In genomic region chr16:21772547-21773206, GRCh38 we compare ENCODE assay signal across 8 cellular contexts.
DNase-seq lines count a peak whose midpoint lies in the region; ATAC-seq and TF ChIP-seq lines count a peak whose summit lies in the region.
"Not testable (repeated sequence)": the region's sequence is repeated elsewhere in the genome, so short reads cannot be mapped to it uniquely, and the experiment has no call there.

No MANE protein-coding gene starts in this region.

- not testable (repeated sequence) for H3F3A ChIP-seq in GM23248 (ENCODE audit: insufficient read depth)

- in situ Hi-C loops in GM23248 (cut with MboI) = not testable (repeated sequence)

- H3K4me2 ChIP-seq in GM23248 (ENCODE audit: unreplicated experiment) = not testable (repeated sequence)

- peak overlapping the region; percentile 91 for H2AFZ ChIP-seq in ACC112 (ENCODE audit: low read length, unreplicated experiment)
- H2AFZ ChIP-seq in GM23248 = 0 out of 2 replicates have a peak overlapping the region, but pooled peaks have one; percentile 28

- peak; percentile 83 to 96 (median 86) for ATAC-seq in heart right ventricle

- 0 out of 2 replicates have a peak overlapping the region, but pooled peaks have one; percentile 23 for H3K27ac ChIP-seq in ACC112 (ENCODE audit: low read depth, low read length)
- H3K27ac ChIP-seq in GM23248 = not testable (repeated sequence)
- H3K27ac ChIP-seq in heart right ventricle = peak overlapping the region in 6 of 10 donors; percentile 46 to 76 (median 54)

- DNase-seq in GM23248 = peak; percentile 26
- peak; percentile 11 for DNase-seq in NCI-H2227 (lab: John Stamatoyannopoulos, UW; ENCODE audit: unreplicated experiment)
- peak; percentile 25 to 26 for DNase-seq in cardiac fibroblast (ENCODE audit: low read depth in 2 of 2)
- DNase-seq in fibroblast of mammary gland (ENCODE audit: low read depth) = peak; percentile 48
- DNase-seq in heart right ventricle = peak; percentile 41 to 74
- DNase-seq in middle frontal gyrus (ENCODE audit: extremely low spot score, low spot score) = peak; percentile 3
- DNase-seq in stromal cell of bone marrow (ENCODE audit: low read depth) = peak; percentile 33

- H3K4me3 ChIP-seq in ACC112 (ENCODE audit: low read depth, low read length); GM23248; cardiac fibroblast (replicated peaks in 1 of 2; ENCODE audit: low read depth in 2 of 2, low read length in 2 of 2); fibroblast of mammary gland (ENCODE audit: control insufficient read depth, low read depth, low read length): not testable (repeated sequence)
- H3K4me3 ChIP-seq in heart right ventricle = peak overlapping the region in 3 of 10 donors; percentile 8 to 26 (median 12)

- 53 to 61% methylated on average over 9 of the region's 9 CpGs for WGBS in GM23248 (ENCODE audit: low coverage in 1 of 2, low lambda C conversion rate in 2 of 2, missing lambda C conversion rate in 2 of 2), 2 experiments
- WGBS in heart right ventricle, 2 donors = 65 to 70% methylated on average over 9 of the region's 9 CpGs

- TF ChIP-seq CTCF in cardiac fibroblast (IDR thresholded peaks at IDR 0.05; ENCODE audit: low read depth, low read length); fibroblast of mammary gland (conservative IDR thresholded peaks at IDR 0.05; ENCODE audit: control insufficient read depth, insufficient read depth, low read depth, low read length); heart right ventricle (IDR thresholded peaks at IDR 0.05): not testable (repeated sequence)

- not testable (repeated sequence) for H3K27me3 ChIP-seq in ACC112 (ENCODE audit: insufficient read depth, low read length); GM23248 (replicated peaks; ENCODE audit: insufficient read depth); heart right ventricle

- H3K4me1 ChIP-seq in ACC112 (ENCODE audit: control insufficient read depth, insufficient read depth, low read length, unreplicated experiment); GM23248 (ENCODE audit: insufficient read depth): not testable (repeated sequence)
- H3K4me1 ChIP-seq in heart right ventricle = peaks cover 0 to 16% (median 8%) of the 10 kb centered on the region in 9 donors

- not testable (repeated sequence) for H3K9ac ChIP-seq in GM23248

- not testable (repeated sequence) for H4K20me1 ChIP-seq in GM23248 (ENCODE audit: insufficient read depth)

- not testable (repeated sequence) for H3K9me3 ChIP-seq in GM23248 (ENCODE audit: low read depth); heart right ventricle

- intact Hi-C loops in heart right ventricle (cut with DNase I) = not testable (repeated sequence)

- H3K9me2 ChIP-seq in GM23248 (ENCODE audit: insufficient read depth) = not testable (repeated sequence)

- not testable (repeated sequence) for H3K36me3 ChIP-seq in ACC112 (ENCODE audit: insufficient read depth, low read length); GM23248 (ENCODE audit: low read depth); heart right ventricle

- H3K79me2 ChIP-seq in ACC112 (ENCODE audit: control insufficient read depth, insufficient read depth, low read length, unreplicated experiment); GM23248 (ENCODE audit: insufficient read depth): not testable (repeated sequence)

Comparison
In these comparisons a context has a peak if more than half of its experiments do, and no peak if none do; other contexts are left out.
1. DNase-seq: peak in every context shown above with its lines; median percentile 58 in heart right ventricle; 48 in fibroblast of mammary gland; 33 in stromal cell of bone marrow; 26 in GM23248; 26 in cardiac fibroblast; 11 in NCI-H2227; 3 in middle frontal gyrus.